Comparison of ENCODE assay signal across 8 cellular contexts in the genomic region with DNA sequence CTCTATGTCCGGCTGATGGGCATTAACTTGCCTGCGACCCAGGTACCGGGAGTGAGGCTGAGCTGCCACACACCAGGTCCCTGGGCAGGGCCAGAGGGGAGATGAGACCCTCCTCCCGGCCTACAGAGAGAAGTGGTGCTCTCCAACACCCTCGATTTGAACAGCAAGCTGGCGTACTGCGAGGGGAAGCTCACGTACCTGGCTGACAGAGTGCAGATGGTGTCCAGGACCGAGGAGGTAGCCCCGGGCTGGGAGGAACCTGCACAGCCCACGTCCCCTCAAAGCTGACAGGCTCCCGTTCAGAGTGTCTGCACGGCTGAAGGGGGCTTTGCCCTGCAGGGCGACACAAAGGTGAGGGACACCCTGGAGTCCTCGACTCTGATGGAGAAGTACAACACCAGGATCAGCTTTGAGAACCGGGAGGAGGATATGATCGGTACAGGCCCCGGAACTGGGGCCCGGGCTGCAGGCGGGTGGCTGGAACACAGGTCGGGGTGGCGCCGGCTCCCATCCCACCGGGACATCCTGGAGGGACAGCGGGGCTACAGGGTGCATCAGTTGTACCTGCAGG. TPM values are rescaled to one million over a fixed set of nuclear protein-coding genes. Genes with fewer than 3 reads are reported as not detected.
DNase-seq lines count a peak whose midpoint lies in the region; ATAC-seq and TF ChIP-seq lines count a peak whose summit lies in the region.

No MANE protein-coding gene starts in this region.

- no peaks in the 10 kb centered on the region for H4K20me1 ChIP-seq in Karpas-422 (ENCODE audit: insufficient read depth, low read depth, low read length)

- peak overlapping the region; percentile 99 for H3K4me2 ChIP-seq in Karpas-422 (ENCODE audit: low read depth, low read length, poor library complexity, severe bottlenecking)

- peaks cover 16 to 42% (median 40%) of the 10 kb centered on the region in 4 donors for H3K4me1 Mint-ChIP-seq in naive thymus-derived CD8-positive, alpha-beta T cell

- H3K27ac ChIP-seq in AG04450 (ENCODE audit: low read depth, low read length) (no peak overlapping the region), Karpas-422 (ENCODE audit: low read length) (peak overlapping the region; percentile 65; the same call in 1 of the 2 replicates), dorsolateral prefrontal cortex (peak overlapping the region in 47 of 59 donors; percentile 78 to 99 (median 93))

- TF ChIP-seq CTCF in AG04450 (IDR thresholded peaks at IDR 0.05; ENCODE audit: low read depth, low read length) (no peak), dorsolateral prefrontal cortex (IDR thresholded peaks at IDR 0.05 in 54 of 56, conservative IDR thresholded peaks at IDR 0.05 in 2 of 56; ENCODE audit: low read depth in 1 of 56, partially characterized antibody in 56 of 56) (no peak), GM13976 (IDR thresholded peaks at IDR 0.05; ENCODE audit: borderline replicate concordance, control extremely low read depth, extremely low read depth, insufficient read depth, missing control alignments) (no peak)

- H3K4me3 ChIP-seq in AG04450 (ENCODE audit: low read depth, low read length) (peak overlapping the region; percentile 78), Karpas-422 (ENCODE audit: low read length) (peak overlapping the region; percentile 99), dorsolateral prefrontal cortex (peak overlapping the region; percentile 61 to 99 (median 88))

- H3K27ac Mint-ChIP-seq in naive thymus-derived CD8-positive, alpha-beta T cell = peak overlapping the region; percentile 69 to 97 (median 91)

- intact Hi-C loops in dorsolateral prefrontal cortex (cut with DNase I) = loop anchor here in 1 of 2 donors (2.0 kb wide), 1 partner anchor 16 kb away; the partner anchor contains the start of gene TMEM141

- H3K9me3 ChIP-seq in AG04450 (ENCODE audit: control insufficient read depth, insufficient read depth, low read length) (no peaks in the 10 kb centered on the region; the same call in 1 of the 2 replicates), Karpas-422 (ENCODE audit: low read length) (no peaks in the 10 kb centered on the region)

- no peaks in the 10 kb centered on the region for H3K9me2 ChIP-seq in Karpas-422 (replicated peaks; ENCODE audit: insufficient read depth, low read length)

- H3K36me3 ChIP-seq in Karpas-422 (ENCODE audit: insufficient read depth, low read length) = peaks cover 16% of the 10 kb centered on the region; the same call in 1 of the 2 replicates

- no peaks in the 10 kb centered on the region for H3K9me3 Mint-ChIP-seq in naive thymus-derived CD8-positive, alpha-beta T cell

- in situ Hi-C loops in ACHN (cut with HindIII; ENCODE audit: low pct_ligation_motif_present, low pct_unique_long_range_greater_than_20kb, low sequenced_read_pairs) (no loop called here), GM13976 (cut with MboI; ENCODE audit: low sequenced_read_pairs, unreplicated experiment) (no loop called here)

- no peak overlapping the region for H2AFZ ChIP-seq in Karpas-422 (ENCODE audit: low read length)

- peak overlapping the region; percentile 84 to 94 (median 88) for H3K4me3 Mint-ChIP-seq in naive thymus-derived CD8-positive, alpha-beta T cell

- peaks cover 51% of the 10 kb centered on the region for H3K79me2 ChIP-seq in Karpas-422 (ENCODE audit: low read length)

- peaks cover 36% of the 10 kb centered on the region for H3K4me1 ChIP-seq in Karpas-422 (ENCODE audit: low read length)

- H3K9ac ChIP-seq in Karpas-422 (ENCODE audit: low read length) = peak overlapping the region; percentile 100

- DNase-seq in AG04450 (ENCODE audit: low read depth, low spot score) = no peak
- DNase-seq in Karpas-422 = no peak
- peak in 1 of 10 donors; percentile 29 for DNase-seq in dorsolateral prefrontal cortex
- DNase-seq in naive thymus-derived CD8-positive, alpha-beta T cell = no peak
- no peak for DNase-seq in activated gamma-delta T cell (lab: John Stamatoyannopoulos, UW)
- no peak for DNase-seq in ACHN
- no peak for DNase-seq in GM13976 (ENCODE audit: low spot score)

- H3K27me3 ChIP-seq in AG04450 (ENCODE audit: control insufficient read depth, insufficient read depth, low read length) = peaks cover 6% of the 10 kb centered on the region
- H3K27me3 ChIP-seq in Karpas-422 (ENCODE audit: low read length) = no peaks in the 10 kb centered on the region
- peaks cover 0 to 7% (median 0%) of the 10 kb centered on the region in 45 donors for H3K27me3 ChIP-seq in dorsolateral prefrontal cortex

- H3K36me3 Mint-ChIP-seq in naive thymus-derived CD8-positive, alpha-beta T cell = peaks cover 0 to 10% (median 0%) of the 10 kb centered on the region in 3 donors

- POLR2A ChIA-PET in AG04450 (lab: Yijun Ruan, JAX) = interaction anchor here (0.6 kb wide), 1 partner anchor 241 kb away, joined by 5 read pairs; no protein-coding TSS in a partner anchor
- POLR2A ChIA-PET in naive thymus-derived CD8-positive, alpha-beta T cell (lab: Charles Lee) = interaction anchor here (0.9 to 4.2 kb wide), 21 partner anchors 8 to 434 kb away, joined by 3 to 44 read pairs (median 6); partner anchors contain the start of genes AJM1, C8G, CCDC183 and FBXW5

- no peak for ATAC-seq in naive thymus-derived CD8-positive, alpha-beta T cell
- no peak for ATAC-seq in GM18498 (IDR thresholded peaks at IDR 0.05; ENCODE audit: unreplicated experiment)

- CTCF ChIA-PET in AG04450 (lab: Charles Lee) = interaction anchor here (1.5 to 2.6 kb wide), 2 partner anchors 14 to 36 kb away, joined by 5 to 12 read pairs; partner anchors contain the start of gene AJM1

- H3K27me3 Mint-ChIP-seq in naive thymus-derived CD8-positive, alpha-beta T cell = peaks cover 0 to 2% (median 0%) of the 10 kb centered on the region in 5 donors

RNA-seq across cellular contexts. Expression of gene RABL6, which starts 1.0 kb away (rescaled TPM):
- 35.4 and 41.1 TPM in 2 replicates for polyA plus RNA-seq in AG04450 (2011; rRNA removed)
- 48.7 and 53.3 TPM in 2 replicates for polyA minus RNA-seq in AG04450 (2011; rRNA and poly(A)+ RNA removed)
- 43.1 and 78.1 TPM in 2 replicates for total RNA-seq in Karpas-422 (2014; rRNA removed; shearing (Covaris generic); ENCODE audit: low replicate concordance)
- total RNA-seq in dorsolateral prefrontal cortex = 100 to 1,000 TPM in 114 of 120 experiments, 10 to 100 TPM in 6; 86.8 to 178 (median 121) TPM
- total RNA-seq in naive thymus-derived CD8-positive, alpha-beta T cell = 10 to 100 TPM; 72.3 to 74.5 TPM
- polyA plus RNA-seq in naive thymus-derived CD8-positive, alpha-beta T cell = 10 to 100 TPM; 11.6 to 17.2 (median 11.9) TPM

RNA-seq across cellular contexts. Expression of gene CCDC183, which starts 10.6 kb away (rescaled TPM):
- 0.05 and 0.21 TPM in 2 replicates for polyA plus RNA-seq in AG04450 (2011; rRNA removed)
- 0.55 TPM in 1 of 2 replicates, not detected in the other for polyA minus RNA-seq in AG04450 (2011; rRNA and poly(A)+ RNA removed)
- 1.6 TPM in 1 of 2 replicates, not detected in the other for total RNA-seq in Karpas-422 (2014; rRNA removed; shearing (Covaris generic); ENCODE audit: low replicate concordance)
- total RNA-seq in dorsolateral prefrontal cortex = 10 to 100 TPM in 1 of 120 experiments, 1 to 10 TPM in 116, under 1 TPM in 3; 0.47 to 10.6 (median 3.4) TPM
- 1 to 10 TPM; 1.4 to 2.3 TPM for total RNA-seq in naive thymus-derived CD8-positive, alpha-beta T cell
- under 1 TPM in 1 of 3 donors, not detected in 2; 0.18 TPM for polyA plus RNA-seq in naive thymus-derived CD8-positive, alpha-beta T cell

RNA-seq across cellular contexts. Expression of gene TMEM141, which starts 15.6 kb away (rescaled TPM):
- polyA plus RNA-seq in AG04450 (2011; rRNA removed) = 34.9 and 44.3 TPM in 2 replicates
- 9.3 and 18.9 TPM in 2 replicates for polyA minus RNA-seq in AG04450 (2011; rRNA and poly(A)+ RNA removed)
- 20.5 and 61.8 TPM in 2 replicates for total RNA-seq in Karpas-422 (2014; rRNA removed; shearing (Covaris generic); ENCODE audit: low replicate concordance)
- 10 to 100 TPM; 37.4 to 81.9 (median 55.2) TPM for total RNA-seq in dorsolateral prefrontal cortex
- 10 to 100 TPM; 49.7 to 51.6 TPM for total RNA-seq in naive thymus-derived CD8-positive, alpha-beta T cell
- 10 to 100 TPM; 34.2 to 40.5 (median 37.3) TPM for polyA plus RNA-seq in naive thymus-derived CD8-positive, alpha-beta T cell

RNA-seq across cellular contexts. Expression of gene AJM1, which starts 35.6 kb away (rescaled TPM):
- 0.26 and 0.42 TPM in 2 replicates for polyA plus RNA-seq in AG04450 (2011; rRNA removed)
- polyA minus RNA-seq in AG04450 (2011; rRNA and poly(A)+ RNA removed) = 0.22 and 0.23 TPM in 2 replicates
- 1.9 and 5.0 TPM in 2 replicates for total RNA-seq in Karpas-422 (2014; rRNA removed; shearing (Covaris generic); ENCODE audit: low replicate concordance)
- 10 to 100 TPM; 22.9 to 89.8 (median 47.9) TPM for total RNA-seq in dorsolateral prefrontal cortex
- 1 to 10 TPM; 1.3 TPM for total RNA-seq in naive thymus-derived CD8-positive, alpha-beta T cell
- under 1 TPM in 2 of 3 donors, not detected in 1; 0.05 to 0.10 TPM for polyA plus RNA-seq in naive thymus-derived CD8-positive, alpha-beta T cell

RNA-seq across cellular contexts. Expression of gene LCN15, which starts 42.4 kb away (rescaled TPM):
- polyA plus RNA-seq in AG04450 (2011; rRNA removed) = not detected in 2 replicates
- polyA minus RNA-seq in AG04450 (2011; rRNA and poly(A)+ RNA removed) = not detected in 2 replicates
- total RNA-seq in Karpas-422 (2014; rRNA removed; shearing (Covaris generic); ENCODE audit: low replicate concordance) = not detected in 2 replicates
- total RNA-seq in dorsolateral prefrontal cortex = 10 to 100 TPM in 2 of 120 experiments, 1 to 10 TPM in 108, under 1 TPM in 10; 0.32 to 11.1 (median 3.0) TPM
- not detected for total RNA-seq in naive thymus-derived CD8-positive, alpha-beta T cell
- polyA plus RNA-seq in naive thymus-derived CD8-positive, alpha-beta T cell = not detected
